In the genomic region with DNA sequence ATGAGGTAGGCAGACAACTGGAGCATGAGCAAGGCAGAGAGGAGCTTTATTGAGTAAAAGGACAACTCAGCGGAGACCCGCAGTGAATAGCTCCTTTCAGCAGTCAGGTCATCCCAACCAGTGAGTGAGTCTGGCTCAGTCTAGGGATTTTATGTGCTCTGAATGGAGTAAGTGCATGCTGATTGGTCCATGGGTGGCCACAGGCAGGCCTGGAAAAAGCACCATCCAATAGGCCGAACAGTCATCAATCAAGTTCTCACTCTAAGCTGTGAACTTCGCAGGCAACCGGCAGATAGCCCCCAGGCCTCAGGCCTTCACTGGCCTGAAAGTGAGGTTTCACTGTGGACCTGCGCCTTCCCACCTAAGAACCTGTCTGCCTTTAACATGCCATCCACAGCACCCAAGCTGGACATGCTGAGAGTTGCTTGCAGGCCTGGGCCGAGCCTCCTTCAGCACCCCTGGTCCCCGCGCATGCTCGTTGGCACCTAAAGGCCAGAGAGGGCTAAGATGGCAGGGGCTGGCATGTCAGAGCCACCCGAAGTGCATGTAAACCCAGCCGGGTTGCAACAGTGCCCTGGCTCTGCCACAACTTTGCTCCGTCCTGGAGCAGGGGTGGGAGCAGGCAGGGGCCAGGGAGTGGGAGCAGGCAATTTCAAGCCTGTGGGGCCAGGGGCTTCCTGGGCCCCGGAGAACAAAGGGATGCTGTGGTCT, we compare ENCODE assay signal across 16 cellular contexts.
DNase-seq lines count a peak whose midpoint lies in the region; ATAC-seq and TF ChIP-seq lines count a peak whose summit lies in the region.
"Had no signal": no experiment of that assay in that cellular context is flagged by ENCODE, and none has a peak within 500 bp of the region (broad histone marks: within the 10 kb centered on the region; RNA-seq: fewer than 3 reads in every experiment).

No MANE protein-coding gene starts in this region.

- peak overlapping the region in 1 of 2 experiments; percentile 13; a peak in 1 of 4 replicates for H4K8ac ChIP-seq in IMR-90 (ENCODE audit: low read depth in 2 of 2, low read length in 2 of 2)
- no peak overlapping the region for H4K8ac ChIP-seq in neuronal stem cell (ENCODE audit: low read depth, low read length)

- TF ChIP-seq CTCF in IMR-90 (conservative IDR thresholded peaks at IDR 0.05; ENCODE audit: low read depth, low read length) (no peak), upper lobe of left lung (IDR thresholded peaks at IDR 0.05) (no peak)

- TF ChIP-seq EP300 in upper lobe of left lung (IDR thresholded peaks at IDR 0.05), result no peak

- H2AK5ac ChIP-seq in IMR-90 (ENCODE audit: low read depth, low read length) (peak overlapping the region; percentile 61), neuronal stem cell (ENCODE audit: low read depth, low read length) (peak overlapping the region; percentile 63)

- no peaks in the 10 kb centered on the region for H3K36me3 ChIP-seq in IMR-90 (ENCODE audit: control insufficient read depth, insufficient read depth, low read length)
- no peaks in the 10 kb centered on the region for H3K36me3 ChIP-seq in neuronal stem cell (replicated peaks in 1 of 2; ENCODE audit: control insufficient read depth in 2 of 2, insufficient read depth in 2 of 2, low read length in 2 of 2)
- no peaks in the 10 kb centered on the region for H3K36me3 ChIP-seq in upper lobe of left lung
- H3K36me3 ChIP-seq: BLaER1, HAP-1 had no signal

- H3K4ac ChIP-seq in IMR-90 (ENCODE audit: low read depth, low read length) (peak overlapping the region; percentile 76), neuronal stem cell (ENCODE audit: low read length) (no peak overlapping the region)

- H3K9me3 ChIP-seq in IMR-90 (ENCODE audit: control insufficient read depth, insufficient read depth, low read length), result peaks cover 8% of the 10 kb centered on the region
- no peaks in the 10 kb centered on the region for H3K9me3 ChIP-seq in neuronal stem cell (replicated peaks in 1 of 2; ENCODE audit: control insufficient read depth in 2 of 2, insufficient read depth in 1 of 2, low read depth in 1 of 2, low read length in 2 of 2)
- H3K9me3 ChIP-seq in upper lobe of left lung, result peaks cover 0 to 6% (median 0%) of the 10 kb centered on the region in 4 donors

- no peaks in the 10 kb centered on the region for H3K27me3 ChIP-seq in IMR-90 (ENCODE audit: control insufficient read depth, insufficient read depth, low read length)
- no peaks in the 10 kb centered on the region for H3K27me3 ChIP-seq in neuronal stem cell (ENCODE audit: control insufficient read depth in 3 of 3, insufficient read depth in 3 of 3, low read depth in 1 of 3, low read length in 3 of 3)
- no peaks in the 10 kb centered on the region for H3K27me3 ChIP-seq in upper lobe of left lung
- H3K27me3 ChIP-seq: BLaER1 had no signal

- DNase-seq in IMR-90, result no peak
- DNase-seq in islet precursor cell, result peak; percentile 56
- no peak for DNase-seq in neuronal stem cell (ENCODE audit: low spot score)
- DNase-seq in upper lobe of left lung, result peak in 1 of 2 donors; percentile 64
- DNase-seq in SW480 (ENCODE audit: low spot score), result no peak
- no peak for DNase-seq in HuH-7.5 (ENCODE audit: low spot score)
- DNase-seq: 8988T; AML-193; CD4-positive, CD25-positive, alpha-beta regulatory T cell; DMS53 had no signal

- H2BK120ac ChIP-seq in IMR-90 (ENCODE audit: low read depth, low read length), result peak overlapping the region; percentile 59
- H2BK120ac ChIP-seq in neuronal stem cell (ENCODE audit: low read depth, low read length), result peak overlapping the region; percentile 76

- H2BK20ac ChIP-seq in IMR-90 (ENCODE audit: low read depth, low read length), result peak overlapping the region; percentile 66

- 89% methylated on average over 11 of the region's 14 CpGs; no CpG with 5 or more reads in 1 of the 2 experiments for WGBS in IMR-90 (ENCODE audit: extremely low coverage in 2 of 2, insufficient read length in 1 of 2), 2 experiments
- WGBS in neuronal stem cell (ENCODE audit: extremely low coverage in 2 of 2, insufficient read length in 2 of 2, insufficient replicate concordance in 1 of 2), 2 donors, result no CpG with 5 or more reads among the region's 14 CpGs
- whole genome bisulfite sequencing in upper lobe of left lung, 2 donors, result 89 to 98% methylated on average over 3 to 14 of the region's 14 CpGs

- H2BK12ac ChIP-seq in neuronal stem cell (ENCODE audit: low read length), result peak overlapping the region; percentile 41

- no TSS peak for BruUV-seq in IMR-90 (replicated peaks; lab: Mats Ljungman, UMichigan)

- H3K27ac ChIP-seq in IMR-90 (ENCODE audit: insufficient read depth, low read length) (0 out of 2 replicates have a peak overlapping the region, but pooled peaks have one; percentile 19), neuronal stem cell (replicated peaks; ENCODE audit: low read length) (no peak overlapping the region), upper lobe of left lung (no peak overlapping the region)
- H3K27ac ChIP-seq: BLaER1 had no signal

- CTCF ChIA-PET in IMR-90 (lab: Yijun Ruan, JAX), result no interaction called here

- in situ Hi-C loops in IMR-90 (cut with MboI; ENCODE audit: low sequenced_read_pairs), result no loop called here

- POLR2A ChIA-PET in IMR-90 (lab: Charles Lee; ENCODE audit: unreplicated experiment), result no interaction called here

- no peak overlapping the region for H3K4me2 ChIP-seq in IMR-90 (ENCODE audit: low read depth, low read length)
- no peak overlapping the region for H3K4me2 ChIP-seq in neuronal stem cell (ENCODE audit: insufficient read depth, low read length, poor library complexity, severe bottlenecking)
- H3K4me2 ChIP-seq: BLaER1, GM23338 had no signal

- 0 out of 2 replicates have a peak, but pooled peaks cover 1% of the 10 kb centered on the region for H3K4me1 ChIP-seq in IMR-90 (ENCODE audit: control insufficient read depth, insufficient read depth, low read length)
- H3K4me1 ChIP-seq in neuronal stem cell (ENCODE audit: control insufficient read depth in 2 of 2, insufficient read depth in 1 of 2, low read depth in 1 of 2, low read length in 2 of 2), result no peaks in the 10 kb centered on the region
- H3K4me1 ChIP-seq in upper lobe of left lung, result no peaks in the 10 kb centered on the region
- H3K4me1 ChIP-seq: BLaER1, HAP-1 had no signal

- TF ChIP-seq POLR2A in IMR-90 (IDR thresholded peaks at IDR 0.05; ENCODE audit: low read depth, low read length) (no peak), upper lobe of left lung (IDR thresholded peaks at IDR 0.05) (no peak)

- no peaks in the 10 kb centered on the region for H3K79me1 ChIP-seq in IMR-90 (ENCODE audit: low read depth in 1 of 2, low read length in 2 of 2)
- H3K79me1 ChIP-seq in neuronal stem cell (ENCODE audit: low read depth, low read length), result no peaks in the 10 kb centered on the region

- H3K23ac ChIP-seq in IMR-90 (ENCODE audit: low read depth, low read length), result 0 out of 2 replicates have a peak overlapping the region, but pooled peaks have one; percentile 7
- H3K23ac ChIP-seq in neuronal stem cell (ENCODE audit: low read depth, low read length, poor library complexity), result peak overlapping the region; percentile 47

- H4K20me1 ChIP-seq in IMR-90 (ENCODE audit: insufficient read depth, low read length), result no peaks in the 10 kb centered on the region
- H4K20me1 ChIP-seq: BLaER1 had no signal

- H3K4me3 ChIP-seq in IMR-90 (ENCODE audit: insufficient read depth, low read depth, low read length) (no peak overlapping the region), neuronal stem cell (ENCODE audit: low read length in 2 of 2) (peak overlapping the region in 1 of 2 donors; percentile 2), upper lobe of left lung (no peak overlapping the region)
- H3K4me3 ChIP-seq: BLaER1, GM12878, GM23338, HAP-1 had no signal

- ATAC-seq in IMR-90 (ENCODE audit: low read depth) (no peak), upper lobe of left lung (ENCODE audit: low FRiP score in 2 of 2) (peak; percentile 21 to 53), HG03457 (IDR thresholded peaks at IDR 0.05; ENCODE audit: unreplicated experiment) (no peak)
- ATAC-seq: GM12878, GM23338, HepG2 had no signal

- TF ChIP-seq RAD21 in IMR-90 (IDR thresholded peaks at IDR 0.05; ENCODE audit: low read length), result no peak

- peak overlapping the region; percentile 16 for H2AK9ac ChIP-seq in IMR-90 (replicated peaks; ENCODE audit: low read depth, low read length, poor library complexity)

- dilution Hi-C loops in IMR-90 (cut with HindIII; ENCODE audit: low sequenced_read_pairs, unreplicated experiment), result no loop called here

- H2BK5ac ChIP-seq in IMR-90 (ENCODE audit: low read depth, low read length, poor library complexity, severe bottlenecking), result peak overlapping the region; percentile 41
- H2BK5ac ChIP-seq in neuronal stem cell (ENCODE audit: low read length), result no peak overlapping the region

- H2BK15ac ChIP-seq in IMR-90 (ENCODE audit: low read depth, low read length), result peak overlapping the region; percentile 91; the same call in 2 of the 3 replicates
- H2BK15ac ChIP-seq in neuronal stem cell (ENCODE audit: low read length), result peak overlapping the region; percentile 67

- intact Hi-C loops in IMR-90 (cut with micrococcal nuclease), result no loop called here

- H3K9me1 ChIP-seq in IMR-90 (ENCODE audit: insufficient read depth, low read length), result no peaks in the 10 kb centered on the region

- H3K14ac ChIP-seq in IMR-90 (replicated peaks; ENCODE audit: low read depth, low read length) (no peak overlapping the region; the same call in 1 of the 2 replicates), neuronal stem cell (ENCODE audit: low read length) (peak overlapping the region; percentile 76)

- H3K9ac ChIP-seq in IMR-90 (ENCODE audit: low read depth, low read length), result no peak overlapping the region
- H3K9ac ChIP-seq in neuronal stem cell (ENCODE audit: low read depth, low read length, poor library complexity), result peak overlapping the region; percentile 50
- H3K9ac ChIP-seq: BLaER1 had no signal

- peak overlapping the region; percentile 54 for H4K5ac ChIP-seq in IMR-90 (ENCODE audit: low read depth, low read length)

- H2AFZ ChIP-seq in IMR-90 (replicated peaks; ENCODE audit: low read length, poor library complexity) (peak overlapping the region; percentile 28), neuronal stem cell (ENCODE audit: low read length) (peak overlapping the region; percentile 59)
- H2AFZ ChIP-seq: GM23338 had no signal

- H4K91ac ChIP-seq in IMR-90 (ENCODE audit: insufficient read depth, low read depth, low read length) (peak overlapping the region; percentile 72), neuronal stem cell (ENCODE audit: low read depth, low read length, poor library complexity) (no peak overlapping the region)

- H3K56ac ChIP-seq in IMR-90 (ENCODE audit: extremely low read depth, insufficient read depth, low read length), result no peak overlapping the region

- peak overlapping the region; percentile 74 for H3K18ac ChIP-seq in IMR-90 (ENCODE audit: low read depth, low read length)
- peak overlapping the region; percentile 52 for H3K18ac ChIP-seq in neuronal stem cell (ENCODE audit: low read length)

TF ChIP-seq in IMR-90, 13 proteins besides CTCF, POLR2A, EP300 and RAD21:
- TF ChIP-seq MAZ (IDR thresholded peaks at IDR 0.05; ENCODE audit: borderline replicate concordance, low read depth, low read length), result no peak
- TF ChIP-seq FOS (IDR thresholded peaks at IDR 0.05; ENCODE audit: low read depth, low read length), result no peak
TF ChIP-seq in IMR-90: peak in this region for 0.

Comparison
In these comparisons a context has a peak if more than half of its experiments do, and no peak if none do; other contexts are left out.
1. ATAC-seq: peak in upper lobe of left lung (2 of 2); none in IMR-90 (single experiment) and HG03457 (single experiment).